In genomic region chr3:79202471-79203143, GRCh38 we compare ENCODE assay signal across 17 cellular contexts.
"Had no signal": no experiment of that assay in that cellular context is flagged by ENCODE, and none has a peak within 500 bp of the region (broad histone marks: within the 10 kb centered on the region; RNA-seq: fewer than 3 reads in every experiment).

No MANE protein-coding gene starts in this region.

- H3K4me3 ChIP-seq: left lung, mucosa of descending colon, smooth muscle cell, testis, upper lobe of right lung had no signal

- H3K36me3 ChIP-seq: left lung, upper lobe of right lung, WERI-Rb-1 had no signal

- H3K9ac ChIP-seq: parathyroid adenoma had no signal

- H3K4me3 Mint-ChIP-seq: activated naive CD8-positive, alpha-beta T cell treated with anti-CD3 and anti-CD28 coated beads, Interleukin-2, amount 10 ng/mL, durations not matched to agents 7 days and 5 days; stimulated activated effector memory CD8-positive, alpha-beta T cell treated with anti-CD3 and anti-CD28 coated beads, Interleukin-12 subunit alpha, Interleukin-12 subunit beta, amount 100 ng/mL, for 72 hours; T-helper 17 cell had no signal

- H3K27me3 ChIP-seq: left lung, testis, upper lobe of right lung had no signal

- H3K27ac ChIP-seq: left lung, parathyroid adenoma, testis, upper lobe of right lung, WERI-Rb-1 had no signal

- H3K4me1 Mint-ChIP-seq: activated naive CD8-positive, alpha-beta T cell treated with anti-CD3 and anti-CD28 coated beads, Interleukin-2, amount 10 ng/mL, durations not matched to agents 7 days and 5 days; naive B cell; stimulated activated effector memory CD8-positive, alpha-beta T cell treated with anti-CD3 and anti-CD28 coated beads, Interleukin-12 subunit alpha, Interleukin-12 subunit beta, amount 100 ng/mL, for 72 hours; T-helper 17 cell had no signal

- H3K9me3 ChIP-seq: mucosa of descending colon, testis, upper lobe of right lung had no signal

- H3K36me3 Mint-ChIP-seq: activated naive CD8-positive, alpha-beta T cell treated with anti-CD3 and anti-CD28 coated beads, Interleukin-2, amount 10 ng/mL, durations not matched to agents 7 days and 5 days; naive B cell; stimulated activated effector memory CD8-positive, alpha-beta T cell treated with anti-CD3 and anti-CD28 coated beads, Interleukin-12 subunit alpha, Interleukin-12 subunit beta, amount 100 ng/mL, for 72 hours had no signal

- H3K27me3 Mint-ChIP-seq: activated naive CD8-positive, alpha-beta T cell treated with anti-CD3 and anti-CD28 coated beads, Interleukin-2, amount 10 ng/mL, durations not matched to agents 7 days and 5 days; naive B cell; T-helper 17 cell had no signal

- DNase-seq: activated CD4-positive, alpha-beta T cell treated with anti-CD3 and anti-CD28 coated beads, Interleukin-2, amount 50 U/mL, for 48 hours; activated naive CD4-positive, alpha-beta T cell; activated naive CD8-positive, alpha-beta T cell treated with anti-CD3 and anti-CD28 coated beads, Interleukin-2, amount 10 ng/mL, durations not matched to agents 7 days and 5 days; amygdala; dermis blood vessel endothelial cell; effector memory CD4-positive, alpha-beta T cell; left lung; mucosa of descending colon; naive B cell; stimulated activated CD4-positive, alpha-beta T cell treated with anti-CD3 and anti-CD28 coated beads, Interleukin-4, amount 100 ng/mL, for 24 hours; T-helper 17 cell; testis; upper lobe of right lung; WERI-Rb-1 had no signal

- H3K27ac Mint-ChIP-seq: activated naive CD8-positive, alpha-beta T cell treated with anti-CD3 and anti-CD28 coated beads, Interleukin-2, amount 10 ng/mL, durations not matched to agents 7 days and 5 days; naive B cell; stimulated activated effector memory CD8-positive, alpha-beta T cell treated with anti-CD3 and anti-CD28 coated beads, Interleukin-12 subunit alpha, Interleukin-12 subunit beta, amount 100 ng/mL, for 72 hours; T-helper 17 cell had no signal

- H3K4me1 ChIP-seq: left lung, parathyroid adenoma, testis, upper lobe of right lung had no signal
